ENCODE assay signal across 33 cellular contexts in the genomic region with DNA sequence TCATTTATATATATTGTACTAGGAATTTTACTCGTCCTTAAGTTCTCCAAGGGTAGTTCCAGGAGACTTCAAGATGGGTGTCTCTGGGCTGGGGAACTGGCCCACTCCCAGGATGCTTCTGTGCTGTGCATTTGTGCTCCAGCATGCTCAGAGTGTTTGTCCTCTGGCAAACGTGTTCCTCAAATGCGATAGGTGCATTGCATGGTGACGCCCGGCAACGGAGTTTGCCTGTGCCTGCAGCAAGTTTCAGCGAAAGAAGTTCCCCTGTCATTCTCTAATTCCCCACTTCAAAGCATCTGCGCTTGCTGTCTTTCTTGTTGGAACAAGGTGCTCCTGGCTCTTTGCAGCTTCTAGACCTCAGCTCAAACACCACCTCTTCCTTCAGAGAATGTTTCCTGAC.
DNase-seq lines count a peak whose midpoint lies in the region; ATAC-seq, FAIRE-seq and TF ChIP-seq lines count a peak whose summit lies in the region.
"Had no signal": no experiment of that assay in that cellular context is flagged by ENCODE, and none has a peak within 500 bp of the region (broad histone marks: within the 10 kb centered on the region; RNA-seq: fewer than 3 reads in every experiment).

No MANE protein-coding gene starts in this region.

- no peak overlapping the region for H2AK5ac ChIP-seq in H1 (ENCODE audit: low read depth, low read length)

- H2BK12ac ChIP-seq in H1 (ENCODE audit: low read depth, low read length) = no peak overlapping the region

- H3K23me2 ChIP-seq in H1 (ENCODE audit: low read depth, low read length) = no peaks in the 10 kb centered on the region

- H4K20me1 ChIP-seq in H1 (replicated peaks in 1 of 2; ENCODE audit: control insufficient read depth in 1 of 2, insufficient read depth in 2 of 2, low read length in 2 of 2) = no peaks in the 10 kb centered on the region
- H4K20me1 ChIP-seq: BLaER1; BLaER1 treated with 17β-estradiol and CSF1 and Interleukin-3, amounts not matched to agents 10 nM and 100 nM had no signal

- H3K9me3 Mint-ChIP-seq in activated naive CD8-positive, alpha-beta T cell treated with anti-CD3 and anti-CD28 coated beads, Interleukin-2, amount 50 U/mL, for 24 hours = no peaks in the 10 kb centered on the region
- H3K9me3 Mint-ChIP-seq: CD4-positive, alpha-beta T cell; CD4-positive, CD25-positive, alpha-beta regulatory T cell; CD8-positive, alpha-beta memory T cell; CD8-positive, alpha-beta T cell had no signal

- no peak for DNase-seq in A549 (ENCODE audit: low read depth in 1 of 2, low spot score in 1 of 2)
- peak; percentile 14 for DNase-seq in ELF-1 (ENCODE audit: low read depth, low spot score)
- no peak for DNase-seq in H1 (ENCODE audit: low read depth in 1 of 2, low spot score in 2 of 2)
- DNase-seq in NCI-H1417 treated with DMSO at 0.1 percent for 48 hours (lab: John Stamatoyannopoulos, UW) = no peak
- no peak for DNase-seq in activated naive CD8-positive, alpha-beta T cell treated with anti-CD3 and anti-CD28 coated beads, Interleukin-2, amount 50 U/mL, for 24 hours
- no peak for DNase-seq in HPDE6-E6E7 (ENCODE audit: extremely low spot score)
- DNase-seq: 8988T; ACHN; AML-193; BE2C; C1 segment of cervical spinal cord; Caco-2; Calu3; CD4-positive, alpha-beta memory T cell; CD4-positive, alpha-beta T cell; CD4-positive, CD25-positive, alpha-beta regulatory T cell; CD8-positive, alpha-beta memory T cell; CD8-positive, alpha-beta T cell; COR-L47; DMS 273 treated with DMSO at 0.1 percent for 48 hours; DMS153; DMS53; DMS79; DMS79 treated with DMSO at 0.1 percent for 48 hours; DND-41; EL had no signal

- ATAC-seq in A549 = no peak
- no peak for ATAC-seq in activated naive CD8-positive, alpha-beta T cell treated with anti-CD3 and anti-CD28 coated beads, Interleukin-2, amount 50 U/mL, for 24 hours
- ATAC-seq: CD8-positive, alpha-beta T cell had no signal

- H3K4me1 ChIP-seq in A549 (no peaks in the 10 kb centered on the region), H1 (replicated peaks in 1 of 4; ENCODE audit: control insufficient read depth in 3 of 4, insufficient read depth in 4 of 4, low read length in 3 of 4) (no peaks in the 10 kb centered on the region)
- H3K4me1 ChIP-seq: BE2C; BLaER1; BLaER1 treated with 17β-estradiol and CSF1 and Interleukin-3, amounts not matched to agents 10 nM and 100 nM; Caco-2 had no signal

- no peaks in the 10 kb centered on the region for H3K4me1 Mint-ChIP-seq in activated naive CD8-positive, alpha-beta T cell treated with anti-CD3 and anti-CD28 coated beads, Interleukin-2, amount 50 U/mL, for 24 hours
- H3K4me1 Mint-ChIP-seq: B cell; CD14-positive monocyte; CD4-positive, alpha-beta memory T cell; CD4-positive, CD25-positive, alpha-beta regulatory T cell; CD8-positive, alpha-beta memory T cell had no signal

- no peak overlapping the region for H3K9ac ChIP-seq in H1 (replicated peaks in 1 of 4; ENCODE audit: extremely low read depth in 1 of 4, low read depth in 3 of 4, low read length in 3 of 4)
- H3K9ac ChIP-seq: BLaER1; BLaER1 treated with 17β-estradiol and CSF1 and Interleukin-3, amounts not matched to agents 10 nM and 100 nM had no signal

- no peak overlapping the region for H3K56ac ChIP-seq in H1 (replicated peaks; ENCODE audit: insufficient read length, low read depth, low read length)

- no peak overlapping the region for H2BK15ac ChIP-seq in H1 (ENCODE audit: low read length)

- H4K5ac ChIP-seq in H1 (ENCODE audit: insufficient read length, low read depth, low read length) = no peak overlapping the region

- H3K18ac ChIP-seq in H1 (ENCODE audit: extremely low read depth, low read length) = no peak overlapping the region

- H3K27ac ChIP-seq in A549 (no peak overlapping the region), H1 (ENCODE audit: low read depth, low read length) (no peak overlapping the region)
- H3K27ac ChIP-seq: 22Rv1; BLaER1; BLaER1 treated with 17β-estradiol and CSF1 and Interleukin-3, amounts not matched to agents 10 nM and 100 nM; C4-2B had no signal

- TF ChIP-seq CTCF in A549 (IDR thresholded peaks at IDR 0.05) (no peak), H1 (IDR thresholded peaks at IDR 0.05; ENCODE audit: control extremely low read depth in 1 of 3, insufficient read depth in 1 of 3, low read depth in 1 of 3, low read length in 3 of 3) (no peak)

- no peaks in the 10 kb centered on the region for H3K9me3 ChIP-seq in A549
- H3K9me3 ChIP-seq in H1 (ENCODE audit: insufficient read depth in 2 of 2, low read depth in 1 of 2, low read length in 1 of 2) = no peaks in the 10 kb centered on the region
- H3K9me3 ChIP-seq: BE2C; BLaER1; BLaER1 treated with 17β-estradiol and CSF1 and Interleukin-3, amounts not matched to agents 10 nM and 100 nM; Caco-2 had no signal

- no peaks in the 10 kb centered on the region for H3K36me3 Mint-ChIP-seq in activated naive CD8-positive, alpha-beta T cell treated with anti-CD3 and anti-CD28 coated beads, Interleukin-2, amount 50 U/mL, for 24 hours (ENCODE audit: low read depth)
- H3K36me3 Mint-ChIP-seq: CD14-positive monocyte; CD4-positive, alpha-beta memory T cell; CD4-positive, CD25-positive, alpha-beta regulatory T cell; CD8-positive, alpha-beta memory T cell; CD8-positive, alpha-beta T cell had no signal

- no peak overlapping the region for H2BK5ac ChIP-seq in H1 (ENCODE audit: low read depth, low read length)

- FAIRE-seq in A549 (lab: Jason Lieb, UNC) = no peak
- FAIRE-seq in H1 (lab: Jason Lieb, UNC) = no peak
- FAIRE-seq: A204.1 had no signal

- H3K4ac ChIP-seq in H1 (replicated peaks; ENCODE audit: insufficient read length, low read depth, low read length) = no peak overlapping the region

- TF ChIP-seq POLR2A in A549 (IDR thresholded peaks at IDR 0.05; ENCODE audit: low read length) = no peak
- TF ChIP-seq POLR2A in H1 (IDR thresholded peaks at IDR 0.05; ENCODE audit: control extremely low read depth in 1 of 2, low read depth in 2 of 2, low read length in 2 of 2) = no peak

- H3K27ac Mint-ChIP-seq in activated naive CD8-positive, alpha-beta T cell treated with anti-CD3 and anti-CD28 coated beads, Interleukin-2, amount 50 U/mL, for 24 hours = no peak overlapping the region
- H3K27ac Mint-ChIP-seq: B cell; CD14-positive monocyte; CD4-positive, alpha-beta memory T cell; CD4-positive, alpha-beta T cell; CD4-positive, CD25-positive, alpha-beta regulatory T cell; CD8-positive, alpha-beta memory T cell; CD8-positive, alpha-beta T cell had no signal

- POLR2A ChIA-PET in A549 (lab: Yijun Ruan, JAX) (no interaction called here), H1 (lab: Charles Lee; ENCODE audit: partially characterized antibody) (no interaction called here)

- TF ChIP-seq RAD21 in A549 (conservative IDR thresholded peaks at IDR 0.05 in 1 of 2, IDR thresholded peaks at IDR 0.05 in 1 of 2) = no peak
- no peak for TF ChIP-seq RAD21 in H1 (IDR thresholded peaks at IDR 0.05 in 1 of 2, conservative IDR thresholded peaks at IDR 0.05 in 1 of 2; ENCODE audit: low read depth in 2 of 2, low read length in 2 of 2)

- H3K36me3 ChIP-seq in H1 (ENCODE audit: control insufficient read depth in 2 of 4, insufficient read depth in 4 of 4, low read length in 3 of 4) = no peaks in the 10 kb centered on the region
- H3K36me3 ChIP-seq: BE2C; BLaER1; BLaER1 treated with 17β-estradiol and CSF1 and Interleukin-3, amounts not matched to agents 10 nM and 100 nM had no signal

- no peak overlapping the region for H3K14ac ChIP-seq in H1 (ENCODE audit: insufficient read length)

- no peak overlapping the region for H4K8ac ChIP-seq in H1 (ENCODE audit: extremely low read depth, insufficient read depth, low read length)

- H3K4me3 ChIP-seq in A549 (no peak overlapping the region), H1 (ENCODE audit: extremely low read depth in 1 of 4, insufficient read depth in 2 of 4, low read depth in 3 of 4, low read length in 4 of 4) (no peak overlapping the region)
- H3K4me3 ChIP-seq: BLaER1; BLaER1 treated with 17β-estradiol and CSF1 and Interleukin-3, amounts not matched to agents 10 nM and 100 nM had no signal

- H3K4me3 Mint-ChIP-seq in activated naive CD8-positive, alpha-beta T cell treated with anti-CD3 and anti-CD28 coated beads, Interleukin-2, amount 50 U/mL, for 24 hours = no peak overlapping the region
- H3K4me3 Mint-ChIP-seq: B cell; CD14-positive monocyte; CD4-positive, alpha-beta T cell; CD4-positive, CD25-positive, alpha-beta regulatory T cell; CD8-positive, alpha-beta memory T cell; CD8-positive, alpha-beta T cell had no signal

- TF ChIP-seq EP300 in A549 (IDR thresholded peaks at IDR 0.05) (no peak), H1 (IDR thresholded peaks at IDR 0.05; ENCODE audit: borderline replicate concordance in 1 of 2, low read depth in 2 of 2, low read length in 2 of 2) (no peak)

- CTCF ChIA-PET in A549 (lab: Yijun Ruan, JAX) = no interaction called here
- CTCF ChIA-PET in H1 (lab: Charles Lee; ENCODE audit: partially characterized antibody) = no interaction called here

- H3K23ac ChIP-seq in H1 (ENCODE audit: insufficient read length) = no peak overlapping the region

- H2BK120ac ChIP-seq in H1 (replicated peaks; ENCODE audit: low read depth, low read length) = no peak overlapping the region

- no peak overlapping the region for H4K91ac ChIP-seq in H1 (replicated peaks; ENCODE audit: insufficient read length, low read length)

- H2AFZ ChIP-seq in H1 (ENCODE audit: low read length) = peak overlapping the region; percentile 70; the same call in 1 of the 2 replicates

- peaks cover 10% of the 10 kb centered on the region for H3K27me3 Mint-ChIP-seq in activated naive CD8-positive, alpha-beta T cell treated with anti-CD3 and anti-CD28 coated beads, Interleukin-2, amount 50 U/mL, for 24 hours
- H3K27me3 Mint-ChIP-seq: B cell had no signal

- 42% methylated on average over 8 of the region's 8 CpGs for WGBS in A549 (ENCODE audit: missing lambda C conversion rate)
- WGBS in H1 (ENCODE audit: extremely low coverage in 1 of 2, insufficient coverage in 1 of 2, insufficient read length in 1 of 2, insufficient replicate concordance in 2 of 2, low coverage in 1 of 2, low lambda C conversion rate in 2 of 2, missing lambda C conversion rate in 1 of 2), 2 experiments = 94% methylated on average over 8 of the region's 8 CpGs; no CpG with 5 or more reads in 1 of the 2 experiments

- H3K27me3 ChIP-seq in H1 (replicated peaks in 1 of 4; ENCODE audit: control insufficient read depth in 3 of 4, extremely low read depth in 1 of 4, insufficient read depth in 3 of 4, low read length in 3 of 4) = no peaks in the 10 kb centered on the region
- H3K27me3 ChIP-seq: BLaER1; BLaER1 treated with 17β-estradiol and CSF1 and Interleukin-3, amounts not matched to agents 10 nM and 100 nM had no signal

- no peak overlapping the region for H3K4me2 ChIP-seq in A549
- no peak overlapping the region for H3K4me2 ChIP-seq in H1 (ENCODE audit: insufficient read depth in 1 of 2, low read depth in 2 of 2, low read length in 2 of 2)
- H3K4me2 ChIP-seq: BLaER1; BLaER1 treated with 17β-estradiol and CSF1 and Interleukin-3, amounts not matched to agents 10 nM and 100 nM had no signal

- H2BK20ac ChIP-seq in H1 (ENCODE audit: low read length) = no peak overlapping the region

- H3K79me1 ChIP-seq in H1 (ENCODE audit: low read depth, low read length) = no peaks in the 10 kb centered on the region

- no peaks in the 10 kb centered on the region for H3K79me2 ChIP-seq in H1 (ENCODE audit: control insufficient read depth in 1 of 2, insufficient read depth in 2 of 2, low read length in 2 of 2)

TF ChIP-seq in A549, 52 proteins besides CTCF, POLR2A, EP300 and RAD21 (continues in another document):
- TF ChIP-seq SREBF2 (IDR thresholded peaks at IDR 0.05) = no peak

Comparison
In these comparisons a context has a peak if more than half of its experiments do, and no peak if none do; other contexts are left out.
1. Of the 18 proteins assayed by ChIP-seq in both H1 and A549: peak only in H1: none; only in A549: RFX5; in both: none; in neither: 17.